In genomic region chr20:63696311-63696627, GRCh38 we compare ENCODE assay signal across 9 cellular contexts. TPM values are rescaled to one million over a fixed set of nuclear protein-coding genes. Genes with fewer than 3 reads are reported as not detected.
A peak's percentile ranks its signal among the peaks of the same experiment; 100 is the strongest.
DNase-seq lines count a peak whose midpoint lies in the region; ATAC-seq, FAIRE-seq and TF ChIP-seq lines count a peak whose summit lies in the region.
"Had no signal": no experiment of that assay in that cellular context is flagged by ENCODE, and none has a peak within 500 bp of the region (broad histone marks: within the 10 kb centered on the region; RNA-seq: fewer than 3 reads in every experiment).

No MANE protein-coding gene starts in this region.

- RAD21 ChIA-PET in GM12878 (lab: Charles Lee; ENCODE audit: unreplicated experiment), result no interaction called here

- no TSS peak for BruUV-seq in GM12878 (replicated peaks; lab: Mats Ljungman, UMichigan)

- H3K79me2 ChIP-seq in GM12878 (ENCODE audit: control insufficient read depth, insufficient read depth, low read length), result no peaks in the 10 kb centered on the region

- WGBS in GM12878 (ENCODE audit: insufficient coverage, insufficient replicate concordance, low lambda C conversion rate, missing lambda C conversion rate), result 12% methylated on average over 5 of the region's 6 CpGs
- 32 to 34% methylated on average over 6 of the region's 6 CpGs for WGBS in aorta, 2 donors

- ATAC-seq in GM12878 (peak; percentile 6; the same call in 2 of the 3 replicates), left colon (peak; percentile 62), aorta (ENCODE audit: low FRiP score) (no peak), HG02884 (IDR thresholded peaks at IDR 0.05; ENCODE audit: unreplicated experiment) (no peak)

- H3K36me3 ChIP-seq in GM12878 (ENCODE audit: control insufficient read depth in 2 of 2, insufficient read depth in 2 of 2, low read length in 1 of 2) (no peaks in the 10 kb centered on the region), aorta (ENCODE audit: control insufficient read depth in 1 of 2, insufficient read depth in 2 of 2, low read length in 1 of 2) (no peaks in the 10 kb centered on the region)

- in situ Hi-C loops in GM12878 (cut with MboI), result no loop called here

- no peak for FAIRE-seq in GM12878 (lab: Jason Lieb, UNC)

- H3K9ac ChIP-seq in GM12878 (ENCODE audit: control insufficient read depth, insufficient read depth, low read length), result no peak overlapping the region

- no peak overlapping the region for H3K4me3 ChIP-seq in GM12878
- no peak overlapping the region for H3K4me3 ChIP-seq in aorta (ENCODE audit: low read length in 2 of 2)
- H3K4me3 ChIP-seq: testis had no signal

- H2AFZ ChIP-seq in GM12878 (ENCODE audit: control insufficient read depth, low read depth, low read length), result no peak overlapping the region

- DNase-seq in activated gamma-delta T cell treated with Interleukin-2 at 50 U/mL for 16 hours (peak; percentile 19), activated gamma-delta T cell (lab: John Stamatoyannopoulos, UW) (no peak), GM12878 (ENCODE audit: low read depth, low spot score) (no peak), left colon (peak in 1 of 2 donors; percentile 66), aorta (peak; percentile 63 to 75), NCI-H748 treated with DMSO at 0.1 percent for 48 hours (lab: John Stamatoyannopoulos, UW) (no peak)
- no peak for DNase-seq in stimulated activated CD4-positive, alpha-beta T cell treated with anti-CD3 and anti-CD28 coated beads, Interleukin-2, amount 100 ng/mL, for 24 hours
- DNase-seq: testis had no signal

- no peak for TF ChIP-seq RAD21 in GM12878 (IDR thresholded peaks at IDR 0.05; ENCODE audit: insufficient read depth, low read depth, low read length)

- no peak for TF ChIP-seq EP300 in GM12878 (IDR thresholded peaks at IDR 0.05; ENCODE audit: borderline replicate concordance in 1 of 2, control insufficient read depth in 1 of 2, low read depth in 2 of 2, low read length in 2 of 2)

- no peaks in the 10 kb centered on the region for H3K27me3 ChIP-seq in GM12878 (replicated peaks in 1 of 2; ENCODE audit: control insufficient read depth in 2 of 2, insufficient read depth in 2 of 2, low read length in 1 of 2)
- H3K27me3 ChIP-seq in aorta (ENCODE audit: control insufficient read depth in 1 of 2, insufficient read depth in 2 of 2, low read length in 1 of 2), result no peaks in the 10 kb centered on the region
- H3K27me3 ChIP-seq: testis had no signal

- intact Hi-C loops in GM12878 (cut with micrococcal nuclease; ENCODE audit: unreplicated experiment), result no loop called here
- intact Hi-C loops in left colon (cut with DNase I, micrococcal nuclease), result no loop called here
- intact Hi-C loops in aorta (cut with DNase I), result no loop called here

- POLR2A ChIA-PET in GM12878 (lab: Charles Lee), result no interaction called here

- H4K20me1 ChIP-seq in GM12878 (ENCODE audit: control insufficient read depth, insufficient read depth), result no peaks in the 10 kb centered on the region

- peak; percentile 15; the same call in 1 of the 2 replicates for TF ChIP-seq POLR2A in GM12878 (IDR thresholded peaks at IDR 0.05; ENCODE audit: low read depth, low read length)

- no peak for TF ChIP-seq CTCF in GM12878 (IDR thresholded peaks at IDR 0.05 in 2 of 3, conservative IDR thresholded peaks at IDR 0.05 in 1 of 3; ENCODE audit: control insufficient read depth in 2 of 3, extremely low read depth in 1 of 3, insufficient read depth in 1 of 3, low read depth in 3 of 3, low read length in 3 of 3)

- no peak overlapping the region for H3K4me2 ChIP-seq in GM12878 (ENCODE audit: control insufficient read depth, insufficient read depth)

- CTCF ChIA-PET in GM12878 (lab: Yijun Ruan, JAX), result no interaction called here

- H3K27ac ChIP-seq in GM12878 (ENCODE audit: control insufficient read depth, insufficient read depth) (no peak overlapping the region), aorta (ENCODE audit: low read depth in 1 of 2, low read length in 2 of 2) (no peak overlapping the region)
- H3K27ac ChIP-seq: testis had no signal

- H3K9me3 ChIP-seq in GM12878 (replicated peaks; ENCODE audit: control insufficient read depth, insufficient read depth, low read length), result no peaks in the 10 kb centered on the region
- no peaks in the 10 kb centered on the region for H3K9me3 ChIP-seq in aorta (ENCODE audit: control insufficient read depth, low read length)
- H3K9me3 ChIP-seq: testis had no signal

- SMC1A ChIA-PET in GM12878 (lab: Charles Lee; ENCODE audit: uncharacterized antibody, unreplicated experiment), result no interaction called here

- peaks cover 16% of the 10 kb centered on the region for H3K4me1 ChIP-seq in GM12878 (ENCODE audit: control insufficient read depth, insufficient read depth, low read length)
- no peaks in the 10 kb centered on the region for H3K4me1 ChIP-seq in aorta (ENCODE audit: control insufficient read depth in 1 of 2, insufficient read depth in 2 of 2, low read length in 2 of 2)

RNA-seq across cellular contexts. Expression of gene TNFRSF6B, which starts 0.2 kb away (rescaled TPM):
- total RNA-seq in GM12878 (2013; cell fraction: nucleolus; rRNA removed), result not detected in 2 replicates
- total RNA-seq in GM12878 (2014; rRNA removed) (0.71 and 1.8 TPM in 2 replicates), GM12878 (2014; rRNA removed; fragmentation: Illumina TruSeq; extraction: Trizol) (not detected in 2 replicates), GM12878 (2021) (not detected in 2 replicates), left colon (1 to 10 TPM in 1 of 2 donors, not detected in 1; 8.9 TPM), aorta (10 to 100 TPM in 1 of 2 donors, 1 to 10 TPM in 1; 5.9 to 11.5 TPM)
- not detected for polyA plus RNA-seq in GM12878 (2011; ENCODE audit: low read depth)
- polyA plus RNA-seq in GM12878 (2011; rRNA removed) (not detected in 2 replicates), GM12878 (2014; fragmentation: Illumina TruSeq; extraction: Trizol) (not detected in 2 replicates), GM12878 (2014; fragmentation: Nextera tagmentation; extraction: Ambion mirVana) (not detected), GM12878 (2014; rRNA removed) (1.9 and 2.2 TPM in 2 replicates), GM12878 (2016; fragmentation: Nextera tagmentation; extraction: Ambion mirVana) (under 1 TPM in 1 of 2 experiments, not detected in 1; 0.67 TPM), aorta (10 to 100 TPM in 1 of 2 donors, 1 to 10 TPM in 1; 2.1 to 73.9 TPM)
- 0.75 and 1.7 TPM in 2 replicates for polyA plus RNA-seq in GM12878 (2011; cell fraction: cytosol; rRNA removed)
- 11.0 and 11.6 TPM in 2 replicates for polyA plus RNA-seq in GM12878 (2011; cell fraction: nucleus; rRNA removed)
- 0.38 and 0.65 TPM in 2 replicates for polyA plus RNA-seq in GM12878 (2012)
- polyA minus RNA-seq in GM12878 (2011; rRNA and poly(A)+ RNA removed), result not detected in 2 replicates
- polyA minus RNA-seq in GM12878 (2011; cell fraction: cytosol; rRNA and poly(A)+ RNA removed), result not detected in 2 replicates
- polyA minus RNA-seq in GM12878 (2011; cell fraction: nucleus; rRNA and poly(A)+ RNA removed), result not detected in 2 replicates

RNA-seq across cellular contexts. Expression of gene ARFRP1, which starts 11.5 kb away (rescaled TPM):
- 70.8 and 77.8 TPM in 2 replicates for total RNA-seq in GM12878 (2013; cell fraction: nucleolus; rRNA removed)
- total RNA-seq in GM12878 (2014; rRNA removed), result 40.6 and 41.6 TPM in 2 replicates
- total RNA-seq in GM12878 (2014; rRNA removed; fragmentation: Illumina TruSeq; extraction: Trizol), result 18.2 and 21.6 TPM in 2 replicates
- total RNA-seq in GM12878 (2021), result 52.1 and 55.1 TPM in 2 replicates
- polyA plus RNA-seq in GM12878 (2011; ENCODE audit: low read depth), result 11.9 TPM
- 23.1 and 27.6 TPM in 2 replicates for polyA plus RNA-seq in GM12878 (2011; rRNA removed)
- polyA plus RNA-seq in GM12878 (2011; cell fraction: cytosol; rRNA removed), result 33.0 and 47.4 TPM in 2 replicates
- polyA plus RNA-seq in GM12878 (2011; cell fraction: nucleus; rRNA removed), result 80.3 and 106 TPM in 2 replicates
- polyA plus RNA-seq in GM12878 (2012), result 27.1 and 27.9 TPM in 2 replicates
- 5.2 and 11.7 TPM in 2 replicates for polyA plus RNA-seq in GM12878 (2014; fragmentation: Illumina TruSeq; extraction: Trizol)
- 1 to 10 TPM in 1 of 2 experiments, under 1 TPM in 1; 0.37 to 3.5 TPM for polyA plus RNA-seq in GM12878 (2014; fragmentation: Nextera tagmentation; extraction: Ambion mirVana)
- 42.6 and 49.0 TPM in 2 replicates for polyA plus RNA-seq in GM12878 (2014; rRNA removed)
- polyA plus RNA-seq in GM12878 (2016; fragmentation: Nextera tagmentation; extraction: Ambion mirVana), result 10 to 100 TPM; 66.8 to 71.7 TPM
- 22.1 and 28.6 TPM in 2 replicates for polyA minus RNA-seq in GM12878 (2011; rRNA and poly(A)+ RNA removed)
- polyA minus RNA-seq in GM12878 (2011; cell fraction: cytosol; rRNA and poly(A)+ RNA removed), result 7.5 and 9.1 TPM in 2 replicates
- 29.5 and 51.3 TPM in 2 replicates for polyA minus RNA-seq in GM12878 (2011; cell fraction: nucleus; rRNA and poly(A)+ RNA removed)
- 10 to 100 TPM; 52.2 to 69.5 TPM for total RNA-seq in left colon
- total RNA-seq in aorta, result 10 to 100 TPM; 46.3 to 51.7 TPM
- polyA plus RNA-seq in aorta, result 10 to 100 TPM; 28.9 to 76.2 TPM

RNA-seq across cellular contexts. Expression of gene ZGPAT, which starts 11.6 kb away (rescaled TPM):
- 17.5 and 26.2 TPM in 2 replicates for total RNA-seq in GM12878 (2013; cell fraction: nucleolus; rRNA removed)
- total RNA-seq in GM12878 (2014; rRNA removed) (23.3 and 24.4 TPM in 2 replicates), GM12878 (2014; rRNA removed; fragmentation: Illumina TruSeq; extraction: Trizol) (5.3 and 7.4 TPM in 2 replicates), GM12878 (2021) (34.8 and 37.2 TPM in 2 replicates), left colon (10 to 100 TPM; 31.4 to 32.4 TPM), aorta (10 to 100 TPM; 20.8 to 28.6 TPM)
- polyA plus RNA-seq in GM12878 (2011; ENCODE audit: low read depth), result 15.5 TPM
- polyA plus RNA-seq in GM12878 (2011; rRNA removed) (4.8 and 12.7 TPM in 2 replicates), GM12878 (2014; fragmentation: Illumina TruSeq; extraction: Trizol) (1.3 and 4.9 TPM in 2 replicates), GM12878 (2014; fragmentation: Nextera tagmentation; extraction: Ambion mirVana) (under 1 TPM; 0.58 to 0.79 TPM), GM12878 (2014; rRNA removed) (26.7 and 31.6 TPM in 2 replicates), GM12878 (2016; fragmentation: Nextera tagmentation; extraction: Ambion mirVana) (10 to 100 TPM; 42.5 to 52.9 TPM), aorta (10 to 100 TPM; 22.5 to 49.5 TPM)
- polyA plus RNA-seq in GM12878 (2011; cell fraction: cytosol; rRNA removed), result 14.4 and 24.5 TPM in 2 replicates
- polyA plus RNA-seq in GM12878 (2011; cell fraction: nucleus; rRNA removed), result 44.3 and 66.3 TPM in 2 replicates
- polyA plus RNA-seq in GM12878 (2012), result 16.7 and 24.9 TPM in 2 replicates
- polyA minus RNA-seq in GM12878 (2011; rRNA and poly(A)+ RNA removed), result 8.0 and 15.6 TPM in 2 replicates
- 7.4 and 9.8 TPM in 2 replicates for polyA minus RNA-seq in GM12878 (2011; cell fraction: cytosol; rRNA and poly(A)+ RNA removed)
- 7.1 and 15.2 TPM in 2 replicates for polyA minus RNA-seq in GM12878 (2011; cell fraction: nucleus; rRNA and poly(A)+ RNA removed)

RNA-seq across cellular contexts. Expression of gene RTEL1, which starts 38.2 kb away (rescaled TPM):
- total RNA-seq in GM12878 (2013; cell fraction: nucleolus; rRNA removed), result 62.9 and 77.1 TPM in 2 replicates
- total RNA-seq in GM12878 (2014; rRNA removed) (14.5 and 18.0 TPM in 2 replicates), GM12878 (2014; rRNA removed; fragmentation: Illumina TruSeq; extraction: Trizol) (5.0 and 5.9 TPM in 2 replicates), GM12878 (2021) (29.5 and 37.2 TPM in 2 replicates), left colon (10 to 100 TPM; 16.9 to 34.6 TPM), aorta (10 to 100 TPM; 35.5 to 43.0 TPM)
- polyA plus RNA-seq in GM12878 (2011; ENCODE audit: low read depth), result 2.8 TPM
- polyA plus RNA-seq in GM12878 (2011; rRNA removed) (7.5 and 14.9 TPM in 2 replicates), GM12878 (2014; fragmentation: Illumina TruSeq; extraction: Trizol) (3.9 and 7.7 TPM in 2 replicates), GM12878 (2014; fragmentation: Nextera tagmentation; extraction: Ambion mirVana) (under 1 TPM in 1 of 2 experiments, not detected in 1; 0.40 TPM), GM12878 (2014; rRNA removed) (15.8 and 16.8 TPM in 2 replicates), GM12878 (2016; fragmentation: Nextera tagmentation; extraction: Ambion mirVana) (10 to 100 TPM; 15.6 to 17.0 TPM), aorta (100 to 1,000 TPM in 1 of 2 donors, 1 to 10 TPM in 1; 6.8 to 114 TPM)
- 8.0 and 11.8 TPM in 2 replicates for polyA plus RNA-seq in GM12878 (2011; cell fraction: cytosol; rRNA removed)
- 126 and 149 TPM in 2 replicates for polyA plus RNA-seq in GM12878 (2011; cell fraction: nucleus; rRNA removed)
- 7.2 and 10.1 TPM in 2 replicates for polyA plus RNA-seq in GM12878 (2012)
- polyA minus RNA-seq in GM12878 (2011; rRNA and poly(A)+ RNA removed), result 19.0 and 22.7 TPM in 2 replicates
- polyA minus RNA-seq in GM12878 (2011; cell fraction: cytosol; rRNA and poly(A)+ RNA removed), result 6.0 and 6.1 TPM in 2 replicates
- 35.8 and 62.4 TPM in 2 replicates for polyA minus RNA-seq in GM12878 (2011; cell fraction: nucleus; rRNA and poly(A)+ RNA removed)

RNA-seq across cellular contexts. Expression of gene LIME1, which starts 40.2 kb away (rescaled TPM):
- 15.2 and 16.4 TPM in 2 replicates for total RNA-seq in GM12878 (2013; cell fraction: nucleolus; rRNA removed)
- total RNA-seq in GM12878 (2014; rRNA removed), result 72.3 and 109 TPM in 2 replicates
- 3.3 and 3.9 TPM in 2 replicates for total RNA-seq in GM12878 (2014; rRNA removed; fragmentation: Illumina TruSeq; extraction: Trizol)
- 78.1 and 92.7 TPM in 2 replicates for total RNA-seq in GM12878 (2021)
- 12.0 TPM for polyA plus RNA-seq in GM12878 (2011; ENCODE audit: low read depth)
- polyA plus RNA-seq in GM12878 (2011; rRNA removed), result 3.1 and 7.2 TPM in 2 replicates
- 25.0 and 57.5 TPM in 2 replicates for polyA plus RNA-seq in GM12878 (2011; cell fraction: cytosol; rRNA removed)
- 82.2 and 136 TPM in 2 replicates for polyA plus RNA-seq in GM12878 (2011; cell fraction: nucleus; rRNA removed)
- polyA plus RNA-seq in GM12878 (2012), result 44.2 and 49.4 TPM in 2 replicates
- 0.32 and 1.1 TPM in 2 replicates for polyA plus RNA-seq in GM12878 (2014; fragmentation: Illumina TruSeq; extraction: Trizol)
- polyA plus RNA-seq in GM12878 (2014; fragmentation: Nextera tagmentation; extraction: Ambion mirVana), result 1 to 10 TPM in 1 of 2 experiments, under 1 TPM in 1; 0.35 to 1.7 TPM
- 102 and 128 TPM in 2 replicates for polyA plus RNA-seq in GM12878 (2014; rRNA removed)
- polyA plus RNA-seq in GM12878 (2016; fragmentation: Nextera tagmentation; extraction: Ambion mirVana), result 100 to 1,000 TPM; 119 to 154 TPM
- 1.2 and 5.4 TPM in 2 replicates for polyA minus RNA-seq in GM12878 (2011; rRNA and poly(A)+ RNA removed)
- polyA minus RNA-seq in GM12878 (2011; cell fraction: cytosol; rRNA and poly(A)+ RNA removed), result 15.1 and 15.2 TPM in 2 replicates
- polyA minus RNA-seq in GM12878 (2011; cell fraction: nucleus; rRNA and poly(A)+ RNA removed), result 15.1 and 31.5 TPM in 2 replicates
- 10 to 100 TPM; 11.1 to 13.4 TPM for total RNA-seq in left colon
- 1 to 10 TPM; 6.5 to 7.4 TPM for total RNA-seq in aorta
- polyA plus RNA-seq in aorta, result 10 to 100 TPM in 1 of 2 donors, 1 to 10 TPM in 1; 9.9 to 57.6 TPM

Comparison
In these comparisons a context has a peak if more than half of its experiments do, and no peak if none do; other contexts are left out.
1. DNase-seq: peak in activated gamma-delta T cell treated with Interleukin-2 at 50 U/mL for 16 hours (single experiment) and aorta (2 of 2); none in activated gamma-delta T cell (single experiment), GM12878 (single experiment), NCI-H748 treated with DMSO at 0.1 percent for 48 hours (single experiment) and stimulated activated CD4-positive, alpha-beta T cell treated with anti-CD3 and anti-CD28 coated beads, Interleukin-2, amount 100 ng/mL, for 24 hours (0 of 2).
2. ATAC-seq: peak in GM12878 (single experiment) and left colon (single experiment); none in aorta (single experiment) and HG02884 (single experiment).